8 cellular contexts compared by ENCODE assay signal in the genomic region with DNA sequence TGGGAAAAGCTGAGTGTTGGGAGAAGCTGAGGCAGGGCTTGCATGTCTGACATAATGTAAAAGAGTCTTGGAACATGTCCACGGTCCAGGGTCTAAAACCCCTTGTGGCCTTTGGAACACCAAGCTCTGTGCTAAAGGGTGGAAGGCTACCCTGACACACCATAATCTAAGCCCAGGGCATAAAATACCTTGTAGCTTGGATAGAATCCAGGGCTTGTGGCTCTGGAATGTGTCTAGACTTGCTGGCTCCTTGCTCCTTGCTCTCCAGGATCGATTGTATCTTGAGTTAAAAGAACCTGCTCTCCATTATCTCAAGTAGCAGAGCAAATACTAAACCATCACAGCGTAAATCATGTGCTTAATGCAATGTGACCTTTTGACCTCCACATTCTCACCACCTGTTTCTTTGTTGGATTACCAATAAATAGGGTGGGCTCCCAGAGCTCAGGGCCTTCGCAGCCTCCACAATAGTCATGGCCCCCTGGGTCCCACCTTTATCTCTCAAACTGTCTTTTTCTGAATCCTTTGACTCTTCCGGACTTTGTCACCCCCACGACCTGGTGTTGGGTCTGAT.
A peak's percentile ranks its signal among the peaks of the same experiment; 100 is the strongest.
DNase-seq lines count a peak whose midpoint lies in the region; ATAC-seq, FAIRE-seq and TF ChIP-seq lines count a peak whose summit lies in the region.
"Not testable (repeated sequence)": the region's sequence is repeated elsewhere in the genome, so short reads cannot be mapped to it uniquely, and the experiment has no call there.

No MANE protein-coding gene starts in this region.

- H3K4me1 ChIP-seq in thoracic aorta (ENCODE audit: control insufficient read depth in 1 of 2, low read depth in 2 of 2) = peaks cover 9 to 27% of the 10 kb centered on the region in 2 donors

- H3K4me3 ChIP-seq in bronchial epithelial cell (ENCODE audit: low read depth, low read length); thoracic aorta: not testable (repeated sequence)

- not testable (repeated sequence) for ATAC-seq in thoracic aorta (ENCODE audit: insufficient number of reproducible peaks, low FRiP score, low read depth)

- not testable (repeated sequence) for H3K9me3 ChIP-seq in thoracic aorta

- H3K27me3 ChIP-seq in bronchial epithelial cell (ENCODE audit: control insufficient read depth, insufficient read depth, low read length); thoracic aorta (replicated peaks; ENCODE audit: insufficient read depth): not testable (repeated sequence)

- DNase-seq in Calu3 = peak; percentile 38
- peak; percentile 16 for DNase-seq in NCI-H1105 (lab: John Stamatoyannopoulos, UW)
- peak; percentile 6 for DNase-seq in NCI-H510A treated with DMSO at 0.1 percent for 48 hours (lab: John Stamatoyannopoulos, UW)
- DNase-seq in bronchial epithelial cell (ENCODE audit: low read depth) = peak; percentile 43
- DNase-seq in islet precursor cell = peak; percentile 67
- not testable (repeated sequence) for DNase-seq in mesothelial cell of epicardium (ENCODE audit: low spot score in 2 of 2, unreplicated experiment in 2 of 2); thoracic aorta (ENCODE audit: low spot score)

- not testable (repeated sequence) for H3K9me3 Mint-ChIP-seq in Calu3 (ENCODE audit: low read depth, unreplicated experiment)
- H3K9me3 Mint-ChIP-seq in mesothelial cell of epicardium = peaks cover 28% of the 10 kb centered on the region

- not testable (repeated sequence) for BruUV-seq in Calu3 (replicated peaks; lab: Mats Ljungman, UMichigan)

- H3K36me3 Mint-ChIP-seq in Calu3 (ENCODE audit: insufficient read depth, unreplicated experiment) = not testable (repeated sequence)
- H3K36me3 Mint-ChIP-seq in mesothelial cell of epicardium = peaks cover 26% of the 10 kb centered on the region

- H3K36me3 ChIP-seq in bronchial epithelial cell (ENCODE audit: control insufficient read depth, insufficient read depth, low read length); thoracic aorta: not testable (repeated sequence)

- intact Hi-C loops in Calu3 (cut with micrococcal nuclease; ENCODE audit: unreplicated experiment) = not testable (repeated sequence)

- TF ChIP-seq CTCF in Calu3 (IDR thresholded peaks at IDR 0.05; ENCODE audit: unreplicated experiment); VCaP (conservative IDR thresholded peaks at IDR 0.05); bronchial epithelial cell (IDR thresholded peaks at IDR 0.05; ENCODE audit: insufficient read depth, low read length, severe bottlenecking); mesothelial cell of epicardium (IDR thresholded peaks at IDR 0.05; ENCODE audit: unreplicated experiment); thoracic aorta (IDR thresholded peaks at IDR 0.05): not testable (repeated sequence)

- H3K4me3 Mint-ChIP-seq in Calu3 (ENCODE audit: low read depth, unreplicated experiment) = peak overlapping the region; percentile 10
- H3K4me3 Mint-ChIP-seq in mesothelial cell of epicardium = not testable (repeated sequence)

- FAIRE-seq in bronchial epithelial cell (lab: Jason Lieb, UNC) = not testable (repeated sequence)

- not testable (repeated sequence) for H3K27me3 Mint-ChIP-seq in Calu3 (ENCODE audit: unreplicated experiment); mesothelial cell of epicardium (ENCODE audit: low read depth)

- not testable (repeated sequence) for H3K27ac Mint-ChIP-seq in Calu3 (ENCODE audit: unreplicated experiment)
- H3K27ac Mint-ChIP-seq in mesothelial cell of epicardium = peak overlapping the region; percentile 26

- peaks cover 32% of the 10 kb centered on the region for H3K4me1 Mint-ChIP-seq in Calu3 (ENCODE audit: low read depth, unreplicated experiment)
- H3K4me1 Mint-ChIP-seq in mesothelial cell of epicardium = peaks cover 16% of the 10 kb centered on the region

- CTCF ChIA-PET in Calu3 (lab: Charles Lee) = interaction anchor here (0.6 to 0.7 kb wide), 2 partner anchors 145 to 761 kb away, joined by 3 read pairs; no protein-coding TSS in a partner anchor

- H3K27ac ChIP-seq in VCaP (peak overlapping the region; percentile 87; the same call in 1 of the 2 replicates), thoracic aorta (peak overlapping the region; percentile 29 to 72)
